13 cellular contexts compared by ENCODE assay signal in the genomic region with DNA sequence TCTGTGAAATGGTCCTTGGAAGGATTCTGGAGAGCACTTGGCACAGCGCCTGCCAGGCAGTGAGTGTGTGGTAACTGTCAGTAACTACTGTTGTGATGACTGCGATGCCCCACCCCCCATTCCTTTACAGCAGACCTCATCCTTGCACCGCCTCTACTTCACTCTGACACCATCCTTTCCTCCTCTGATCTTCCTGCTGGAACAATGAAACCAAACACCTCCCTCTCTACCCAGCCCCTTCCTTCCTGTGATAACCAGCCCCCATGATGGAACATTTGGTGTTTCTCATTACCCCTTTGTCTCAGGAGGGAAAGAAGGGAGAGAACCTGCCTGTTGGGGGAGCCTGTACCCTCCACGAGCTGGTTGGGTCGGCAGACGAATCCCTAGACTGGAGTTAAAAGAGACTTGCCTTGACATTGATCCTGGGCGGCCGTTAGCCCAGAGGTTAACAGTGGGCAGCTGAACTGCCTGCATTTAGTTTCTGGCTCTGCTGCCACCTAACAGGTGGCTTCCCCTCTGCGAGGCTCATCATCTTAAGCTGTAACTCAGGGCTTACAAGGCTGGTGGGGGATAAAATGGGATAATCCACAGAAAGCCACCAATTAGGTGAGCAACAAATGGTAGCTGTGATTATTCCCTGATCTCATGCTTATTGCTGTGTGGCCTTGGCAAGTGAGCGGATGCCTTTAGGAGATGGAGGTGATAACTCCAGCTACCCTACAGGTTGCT. TPM values are rescaled to one million over a fixed set of nuclear protein-coding genes. Genes with fewer than 3 reads are reported as not detected.
DNase-seq lines count a peak whose midpoint lies in the region; ATAC-seq, FAIRE-seq and TF ChIP-seq lines count a peak whose summit lies in the region.
"Had no signal": no experiment of that assay in that cellular context is flagged by ENCODE, and none has a peak within 500 bp of the region (broad histone marks: within the 10 kb centered on the region; RNA-seq: fewer than 3 reads in every experiment).

No MANE protein-coding gene starts in this region.

- ATAC-seq in psoas muscle, result peak in 2 of 4 donors; percentile 30 to 34
- ATAC-seq: T-helper 17 cell had no signal

- H3K9me3 ChIP-seq in psoas muscle, result no peaks in the 10 kb centered on the region
- H3K9me3 ChIP-seq: esophagus squamous epithelium, ovary had no signal

- DNase-seq in DMS 273 (lab: John Stamatoyannopoulos, UW; ENCODE audit: unreplicated experiment) (peak; percentile 45), DMS 273 treated with DMSO at 0.1 percent for 48 hours (lab: John Stamatoyannopoulos, UW) (no peak), RWPE1 (ENCODE audit: low spot score) (peak; percentile 26), fibroblast of peridontal ligament (ENCODE audit: extremely low read depth) (peak; percentile 43), psoas muscle (peak; percentile 59 to 78), hippocampal formation (lab: John Stamatoyannopoulos, UW) (no peak), head of caudate nucleus (no peak), H54 (ENCODE audit: insufficient read length, low spot score) (no peak)
- DNase-seq: activated gamma-delta T cell, esophagus squamous epithelium, T-helper 17 cell had no signal

- POLR2A ChIA-PET in RWPE1 (lab: Yijun Ruan, JAX; ENCODE audit: low non-redundant PET), result interaction anchor here (0.6 kb wide), 1 partner anchor 12 kb away, joined by 3 read pairs; no protein-coding TSS in a partner anchor

- no peak for TF ChIP-seq POLR2A in H54 (IDR thresholded peaks at IDR 0.05; ENCODE audit: low read depth, low read length)

- no peaks in the 10 kb centered on the region for H3K27me3 ChIP-seq in psoas muscle (ENCODE audit: insufficient read depth in 3 of 3, low read length in 2 of 3)
- H3K27me3 ChIP-seq: esophagus squamous epithelium, ovary had no signal

- no peak overlapping the region for H3K27ac ChIP-seq in RWPE1
- H3K27ac ChIP-seq in psoas muscle, result peak overlapping the region; percentile 77
- H3K27ac ChIP-seq: 22Rv1, ovary had no signal

- intact Hi-C loops in psoas muscle (cut with DNase I), result loop anchor here in 1 of 2 donors (5.0 kb wide), 1 partner anchor 39 kb away; the partner anchor contains the start of gene AFAP1L1
- intact Hi-C loops in head of caudate nucleus (cut with DNase I), result loop anchor here (10.0 kb wide), 1 partner anchor 64 kb away; the partner anchor contains the start of gene IL17B

- H3K4me1 ChIP-seq in psoas muscle, result peaks cover 42% of the 10 kb centered on the region
- H3K4me1 ChIP-seq: esophagus squamous epithelium had no signal

- H3K4me3 ChIP-seq in psoas muscle, result no peak overlapping the region
- H3K4me3 ChIP-seq: esophagus squamous epithelium, ovary had no signal

- CTCF ChIA-PET in RWPE1 (lab: Yijun Ruan, JAX), result interaction anchor here (0.7 kb wide), 1 partner anchor 46 kb away, joined by 3 read pairs; no protein-coding TSS in a partner anchor

- peaks cover 0 to 50% of the 10 kb centered on the region in 2 donors for H3K36me3 ChIP-seq in psoas muscle (ENCODE audit: insufficient read depth in 1 of 2, low read depth in 1 of 2)
- H3K36me3 ChIP-seq: esophagus squamous epithelium, ovary had no signal

- 47 to 62% (median 52%) methylated on average over 10 of the region's 10 CpGs for WGBS in psoas muscle, 3 donors

- FAIRE-seq in H54 (lab: Jason Lieb, UNC), result no peak

- no peak for TF ChIP-seq CTCF in RWPE1 (conservative IDR thresholded peaks at IDR 0.05; ENCODE audit: low read depth)
- TF ChIP-seq CTCF in psoas muscle (IDR thresholded peaks at IDR 0.05), result no peak

RNA-seq across cellular contexts. Expression of gene GRPEL2, which starts 34.2 kb away (rescaled TPM):
- total RNA-seq in psoas muscle, result 10 to 100 TPM in 2 of 4 donors, 1 to 10 TPM in 2; 8.8 to 11.1 (median 9.5) TPM
- polyA plus RNA-seq in psoas muscle, result 10 to 100 TPM in 2 of 3 donors, 1 to 10 TPM in 1; 4.7 to 11.6 (median 11.0) TPM

RNA-seq across cellular contexts. Expression of gene AFAP1L1, which starts 39.5 kb away (rescaled TPM):
- total RNA-seq in psoas muscle, result 10 to 100 TPM; 21.0 to 38.6 (median 26.4) TPM
- 10 to 100 TPM; 10.8 to 39.9 (median 15.0) TPM for polyA plus RNA-seq in psoas muscle

RNA-seq across cellular contexts. Expression of gene PCYOX1L, which starts 46.7 kb away (rescaled TPM):
- 1 to 10 TPM in 1 of 4 donors, under 1 TPM in 3; 0.65 to 2.7 (median 0.84) TPM for total RNA-seq in psoas muscle
- 1 to 10 TPM in 1 of 3 donors, under 1 TPM in 2; 0.28 to 1.1 (median 0.70) TPM for polyA plus RNA-seq in psoas muscle

Comparison
In these comparisons a context has a peak if more than half of its experiments do, and no peak if none do; other contexts are left out.
1. DNase-seq: peak in DMS 273 (single experiment), RWPE1 (single experiment), fibroblast of peridontal ligament (single experiment) and psoas muscle (2 of 2); none in DMS 273 treated with DMSO at 0.1 percent for 48 hours (single experiment), hippocampal formation (0 of 2), head of caudate nucleus (0 of 42) and H54 (single experiment).